In genomic region chr3:28226020-28226419, GRCh38 we compare ENCODE assay signal across 2 cellular contexts.
TF ChIP-seq lines count a peak whose summit lies in the region.

No MANE protein-coding gene starts in this region.

TF ChIP-seq in HepG2, 621 proteins besides CTCF, POLR2A, EP300 and RAD21:
- no peak for TF ChIP-seq RFX3 (CRISPR knock-in tag; IDR thresholded peaks at IDR 0.05)
- no peak for TF ChIP-seq MXD1 (CRISPR knock-in tag; IDR thresholded peaks at IDR 0.05)
- TF ChIP-seq AHDC1 (CRISPR knock-in tag; IDR thresholded peaks at IDR 0.05; ENCODE audit: borderline replicate concordance), result no peak
- peak; percentile 67; the same call in 1 of the 2 replicates for TF ChIP-seq CEBPB (IDR thresholded peaks at IDR 0.05; ENCODE audit: borderline replicate concordance, low read depth, low read length)

TF ChIP-seq in H1, 55 proteins besides CTCF, POLR2A, EP300 and RAD21:
- TF ChIP-seq KDM5A (IDR thresholded peaks at IDR 0.05; ENCODE audit: low read length) (no peak), CEBPB (IDR thresholded peaks at IDR 0.05; ENCODE audit: low read depth, low read length) (peak; percentile 32; the same call in 1 of the 2 replicates)
